Comparison of ENCODE assay signal across 13 cellular contexts in the genomic region with DNA sequence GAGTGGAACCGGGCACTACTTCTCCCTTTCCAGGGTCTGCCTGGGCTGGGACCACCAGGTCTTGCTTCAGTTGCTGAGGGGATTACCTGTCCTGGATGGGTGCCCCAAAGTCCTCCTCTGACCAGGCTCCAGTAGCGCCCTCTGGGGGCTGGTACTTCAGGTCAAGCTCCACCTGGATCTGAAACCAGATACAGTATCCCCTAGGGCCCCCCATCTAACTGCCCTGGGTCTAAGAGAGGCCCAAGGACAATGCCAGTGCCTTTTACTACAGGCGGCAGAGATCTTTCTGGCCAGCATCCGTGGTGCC. TPM values are rescaled to one million over a fixed set of nuclear protein-coding genes. Genes with fewer than 3 reads are reported as not detected.
A peak's percentile ranks its signal among the peaks of the same experiment; 100 is the strongest.
DNase-seq lines count a peak whose midpoint lies in the region; ATAC-seq and TF ChIP-seq lines count a peak whose summit lies in the region.
"Had no signal": no experiment of that assay in that cellular context is flagged by ENCODE, and none has a peak within 500 bp of the region (broad histone marks: within the 10 kb centered on the region; RNA-seq: fewer than 3 reads in every experiment).

No MANE protein-coding gene starts in this region.

- TF ChIP-seq CTCF in 22Rv1 (IDR thresholded peaks at IDR 0.05), result peak; percentile 45
- TF ChIP-seq CTCF in fibroblast of lung (conservative IDR thresholded peaks at IDR 0.05 in 1 of 2, IDR thresholded peaks at IDR 0.05 in 1 of 2; ENCODE audit: low read depth in 1 of 2, low read length in 2 of 2), result peak; percentile 13 to 39

- no peaks in the 10 kb centered on the region for H3K9me3 Mint-ChIP-seq in effector memory CD8-positive, alpha-beta T cell
- H3K9me3 Mint-ChIP-seq: dendritic cell treated with granulocyte-macrophage colony-stimulating factor and Interleukin-4, amounts not matched to agents 40 ng/mL and 50 ng/mL, for 4 days; stimulated activated memory B cell treated with anti-CD40 and anti-IgM and Interleukin-4, amounts not matched to agents 10 μg/mL and 1 μg/mL and 100 μg/mL, for 72 hours had no signal

- DNase-seq in EH (ENCODE audit: low read depth), result peak; percentile 15
- DNase-seq in OCI-M1 (lab: John Stamatoyannopoulos, UW), result peak; percentile 17
- DNase-seq in fibroblast of lung (ENCODE audit: low read depth in 2 of 2), result no peak
- DNase-seq in amygdala (lab: John Stamatoyannopoulos, UW), result no peak
- no peak for DNase-seq in middle frontal gyrus (ENCODE audit: extremely low spot score, low spot score)
- no peak for DNase-seq in effector memory CD8-positive, alpha-beta T cell
- no peak for DNase-seq in NCI-H446 treated with DMSO at 0.1 percent for 48 hours (lab: John Stamatoyannopoulos, UW)
- DNase-seq: activated CD8-positive, alpha-beta memory T cell treated with anti-CD3 and anti-CD28 coated beads, Interleukin-2, amount 50 U/mL, for 4 hours; left lung had no signal

- peaks cover 6% of the 10 kb centered on the region for H3K4me1 ChIP-seq in fibroblast of lung (ENCODE audit: control insufficient read depth, extremely low read depth, insufficient read depth, low read length)

- H3K4me1 Mint-ChIP-seq in effector memory CD8-positive, alpha-beta T cell (ENCODE audit: low read depth in 2 of 2), result peaks cover 8 to 11% of the 10 kb centered on the region in 2 donors

- no peak overlapping the region for H3K4me2 ChIP-seq in fibroblast of lung (ENCODE audit: extremely low read depth, insufficient read depth, low read length)

- peaks cover 3% of the 10 kb centered on the region for H3K36me3 Mint-ChIP-seq in effector memory CD8-positive, alpha-beta T cell (ENCODE audit: insufficient read depth)
- H3K36me3 Mint-ChIP-seq: stimulated activated memory B cell treated with anti-CD40 and anti-IgM and Interleukin-4, amounts not matched to agents 10 μg/mL and 1 μg/mL and 100 μg/mL, for 72 hours had no signal

- H3K79me2 ChIP-seq in fibroblast of lung (ENCODE audit: control insufficient read depth, insufficient read depth, low read length), result no peaks in the 10 kb centered on the region

- no peak overlapping the region for H3K4me3 ChIP-seq in fibroblast of lung (replicated peaks in 1 of 4; ENCODE audit: control extremely low read depth in 1 of 4, insufficient read depth in 1 of 4, low read depth in 3 of 4, low read length in 4 of 4)
- H3K4me3 ChIP-seq: left lung, right lobe of liver had no signal

- no peaks in the 10 kb centered on the region for H3K9me3 ChIP-seq in fibroblast of lung (ENCODE audit: control insufficient read depth, insufficient read depth, low read depth, low read length)
- H3K9me3 ChIP-seq: left lung, right lobe of liver had no signal

- no peak overlapping the region for H3K9ac ChIP-seq in fibroblast of lung (ENCODE audit: insufficient read depth, low read length)

- no peaks in the 10 kb centered on the region for H4K20me1 ChIP-seq in fibroblast of lung (ENCODE audit: control insufficient read depth, extremely low read depth, insufficient read depth, low read length)

- H3K27ac Mint-ChIP-seq in effector memory CD8-positive, alpha-beta T cell, result no peak overlapping the region
- H3K27ac Mint-ChIP-seq: dendritic cell treated with granulocyte-macrophage colony-stimulating factor and Interleukin-4, amounts not matched to agents 40 ng/mL and 50 ng/mL, for 4 days; stimulated activated memory B cell treated with anti-CD40 and anti-IgM and Interleukin-4, amounts not matched to agents 10 μg/mL and 1 μg/mL and 100 μg/mL, for 72 hours had no signal

- H3K27ac ChIP-seq in 22Rv1 (no peak overlapping the region), fibroblast of lung (ENCODE audit: insufficient read depth, low read length) (no peak overlapping the region)
- H3K27ac ChIP-seq: left lung, right lobe of liver had no signal

- no peak overlapping the region for H2AFZ ChIP-seq in fibroblast of lung (ENCODE audit: low read length)

- ATAC-seq in effector memory CD8-positive, alpha-beta T cell (replicated peaks), result no peak
- ATAC-seq: left lung; right lobe of liver; stimulated activated memory B cell treated with anti-CD40 and anti-IgM and Interleukin-4, amounts not matched to agents 10 μg/mL and 1 μg/mL and 100 μg/mL, for 72 hours had no signal

- H3K36me3 ChIP-seq in fibroblast of lung (ENCODE audit: control insufficient read depth, insufficient read depth, low read length), result no peaks in the 10 kb centered on the region
- H3K36me3 ChIP-seq: left lung, right lobe of liver had no signal

- H3K27me3 Mint-ChIP-seq in effector memory CD8-positive, alpha-beta T cell, result peaks cover 9 to 21% of the 10 kb centered on the region in 2 donors

- H3K4me3 Mint-ChIP-seq in effector memory CD8-positive, alpha-beta T cell, result no peak overlapping the region
- H3K4me3 Mint-ChIP-seq: dendritic cell treated with granulocyte-macrophage colony-stimulating factor and Interleukin-4, amounts not matched to agents 40 ng/mL and 50 ng/mL, for 4 days; stimulated activated memory B cell treated with anti-CD40 and anti-IgM and Interleukin-4, amounts not matched to agents 10 μg/mL and 1 μg/mL and 100 μg/mL, for 72 hours had no signal

- H3K27me3 ChIP-seq in fibroblast of lung (ENCODE audit: control insufficient read depth, insufficient read depth, low read length), result peaks cover 7% of the 10 kb centered on the region
- H3K27me3 ChIP-seq: right lobe of liver had no signal

RNA-seq across cellular contexts. Expression of gene SPAG4, which starts 11.2 kb away (rescaled TPM):
- total RNA-seq in fibroblast of lung, result 6.6 and 8.5 TPM in 2 replicates
- 2.6 and 4.3 TPM in 2 replicates for polyA plus RNA-seq in fibroblast of lung
- 2.7 and 7.9 TPM in 2 replicates for polyA plus RNA-seq in fibroblast of lung (2012)
- 5.3 TPM in 1 of 2 replicates, not detected in the other for polyA minus RNA-seq in fibroblast of lung (ENCODE audit: low replicate concordance)

Comparison
In these comparisons a context has a peak if more than half of its experiments do, and no peak if none do; other contexts are left out.
1. DNase-seq: peak in EH (single experiment) and OCI-M1 (single experiment); none in fibroblast of lung (0 of 2), amygdala (0 of 56), middle frontal gyrus (single experiment), effector memory CD8-positive, alpha-beta T cell (0 of 3) and NCI-H446 treated with DMSO at 0.1 percent for 48 hours (single experiment).